2 cellular contexts compared by ENCODE assay signal in the genomic region with DNA sequence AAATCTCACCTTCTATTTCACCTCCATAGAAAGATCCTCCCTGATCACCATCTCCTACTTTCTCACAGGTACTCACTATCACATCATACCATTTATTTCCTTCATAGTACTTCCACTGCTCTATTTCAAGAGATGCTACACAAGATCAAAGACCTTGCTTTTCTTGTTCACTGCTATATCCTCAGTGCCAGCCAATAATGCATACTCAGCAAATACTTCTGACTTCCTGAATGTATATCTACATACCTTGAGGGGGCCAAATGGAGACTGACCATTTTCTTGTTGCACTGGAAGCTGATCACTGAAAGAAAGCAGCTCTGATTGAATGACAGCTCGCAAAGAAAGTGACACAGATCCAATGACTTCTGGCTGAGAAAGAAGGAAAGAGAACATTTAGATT.
TF ChIP-seq lines count a peak whose summit lies in the region.

No MANE protein-coding gene starts in this region.

TF ChIP-seq in HepG2, 621 proteins besides CTCF, POLR2A, EP300 and RAD21:
- no peak for TF ChIP-seq BRCA1 (CRISPR knock-in tag; IDR thresholded peaks at IDR 0.05)
- TF ChIP-seq, protein P1, sequence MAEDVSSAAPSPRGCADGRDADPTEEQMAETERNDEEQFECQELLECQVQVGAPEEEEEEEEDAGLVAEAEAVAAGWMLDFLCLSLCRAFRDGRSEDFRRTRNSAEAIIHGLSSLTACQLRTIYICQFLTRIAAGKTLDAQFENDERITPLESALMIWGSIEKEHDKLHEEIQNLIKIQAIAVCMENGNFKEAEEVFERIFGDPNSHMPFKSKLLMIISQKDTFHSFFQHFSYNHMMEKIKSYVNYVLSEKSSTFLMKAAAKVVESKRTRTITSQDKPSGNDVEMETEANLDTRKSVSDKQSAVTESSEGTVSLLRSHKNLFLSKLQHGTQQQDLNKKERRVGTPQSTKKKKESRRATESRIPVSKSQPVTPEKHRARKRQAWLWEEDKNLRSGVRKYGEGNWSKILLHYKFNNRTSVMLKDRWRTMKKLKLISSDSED (CRISPR knock-in tag; IDR thresholded peaks at IDR 0.05), result no peak
- no peak for TF ChIP-seq ZNF777 (CRISPR knock-in tag; IDR thresholded peaks at IDR 0.05)
- TF ChIP-seq MAFF (IDR thresholded peaks at IDR 0.05; ENCODE audit: low read depth, low read length), result peak; percentile 99
- no peak for TF ChIP-seq ETV5 (CRISPR knock-in tag; IDR thresholded peaks at IDR 0.05; ENCODE audit: borderline replicate concordance)
- TF ChIP-seq HOXA5 (CRISPR knock-in tag; IDR thresholded peaks at IDR 0.05), result no peak
- TF ChIP-seq ZNF331 (CRISPR knock-in tag; IDR thresholded peaks at IDR 0.05), result no peak
- TF ChIP-seq U2AF1 (optimal IDR thresholded peaks at IDR 0.05; ENCODE audit: low read depth, low read length), result no peak
- TF ChIP-seq MAFK (conservative IDR thresholded peaks at IDR 0.05 in 1 of 2, IDR thresholded peaks at IDR 0.05 in 1 of 2; ENCODE audit: low read length in 2 of 2), result peak; percentile 97 to 99
TF ChIP-seq in HepG2: peak in this region for 2.

TF ChIP-seq in K562, 482 proteins besides CTCF, POLR2A, EP300 and RAD21:
- TF ChIP-seq GATA2 (CRISPR knock-in tag; IDR thresholded peaks at IDR 0.05) (no peak), SIRT6 (IDR thresholded peaks at IDR 0.05; ENCODE audit: low read depth, low read length) (no peak), ZFPM2 (CRISPR knock-in tag; IDR thresholded peaks at IDR 0.05) (no peak), SRSF3 (IDR thresholded peaks at IDR 0.05; ENCODE audit: insufficient read depth, low read length) (no peak), POLR2AphosphoS2 (IDR thresholded peaks at IDR 0.05; ENCODE audit: low read length) (no peak), MAFK (IDR thresholded peaks at IDR 0.05; ENCODE audit: low read length) (peak; percentile 97), FOXM1 (IDR thresholded peaks at IDR 0.05; ENCODE audit: low read depth) (no peak), FOXM1 (CRISPR knock-in tag; IDR thresholded peaks at IDR 0.05; ENCODE audit: low read depth) (no peak), RNF2 (IDR thresholded peaks at IDR 0.05) (no peak), ZNF134 (CRISPR knock-in tag; conservative IDR thresholded peaks at IDR 0.05) (no peak), MCM7 (IDR thresholded peaks at IDR 0.05) (no peak), C11orf30 (IDR thresholded peaks at IDR 0.05; ENCODE audit: low read depth) (peak; percentile 93), MAFG (tag; conservative IDR thresholded peaks at IDR 0.05) (peak; percentile 92), HLTF (IDR thresholded peaks at IDR 0.05) (no peak), EZH2 (IDR thresholded peaks at IDR 0.05; ENCODE audit: borderline replicate concordance, low read depth, low read length) (no peak), MAFF (IDR thresholded peaks at IDR 0.05; ENCODE audit: low read length) (peak; percentile 97), ZNF316 (IDR thresholded peaks at IDR 0.05) (peak; percentile 97), ZSCAN32 (CRISPR knock-in tag; IDR thresholded peaks at IDR 0.05) (no peak), MXI1 (IDR thresholded peaks at IDR 0.05; ENCODE audit: low read depth, low read length) (no peak), U2AF1 (optimal IDR thresholded peaks at IDR 0.05; ENCODE audit: low read depth, low read length) (no peak), NUFIP1 (IDR thresholded peaks at IDR 0.05; ENCODE audit: partially characterized antibody) (no peak)
- TF ChIP-seq, protein P2, sequence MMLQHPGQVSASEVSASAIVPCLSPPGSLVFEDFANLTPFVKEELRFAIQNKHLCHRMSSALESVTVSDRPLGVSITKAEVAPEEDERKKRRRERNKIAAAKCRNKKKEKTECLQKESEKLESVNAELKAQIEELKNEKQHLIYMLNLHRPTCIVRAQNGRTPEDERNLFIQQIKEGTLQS (IDR thresholded peaks at IDR 0.05), result no peak
- TF ChIP-seq, protein P2 (CRISPR knock-in tag; conservative IDR thresholded peaks at IDR 0.05), result no peak
- TF ChIP-seq, protein P3, sequence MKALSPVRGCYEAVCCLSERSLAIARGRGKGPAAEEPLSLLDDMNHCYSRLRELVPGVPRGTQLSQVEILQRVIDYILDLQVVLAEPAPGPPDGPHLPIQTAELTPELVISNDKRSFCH (CRISPR knock-in tag; IDR thresholded peaks at IDR 0.05), result no peak
- TF ChIP-seq, protein P3 (tag; IDR thresholded peaks at IDR 0.05), result no peak
